Comparison of ENCODE assay signal across 12 cellular contexts in genomic region chrX:20383487-20383886, GRCh38.
A peak's percentile ranks its signal among the peaks of the same experiment; 100 is the strongest.
DNase-seq lines count a peak whose midpoint lies in the region; ATAC-seq and TF ChIP-seq lines count a peak whose summit lies in the region.
"Had no signal": no experiment of that assay in that cellular context is flagged by ENCODE, and none has a peak within 500 bp of the region (broad histone marks: within the 10 kb centered on the region; RNA-seq: fewer than 3 reads in every experiment).

No MANE protein-coding gene starts in this region.

- 0 to 12% methylated on average over 1 of the region's 1 CpG for WGBS in GM23248 (ENCODE audit: low coverage in 1 of 2, low lambda C conversion rate in 2 of 2, missing lambda C conversion rate in 2 of 2), 2 experiments

- H3K27ac Mint-ChIP-seq in CD4-positive, CD25-positive, alpha-beta regulatory T cell = no peak overlapping the region
- no peak overlapping the region for H3K27ac Mint-ChIP-seq in T-helper 17 cell

- in situ Hi-C loops in GM23248 (cut with MboI) = no loop called here

- intact Hi-C loops in left ventricle myocardium inferior (cut with micrococcal nuclease) = no loop called here

- TF ChIP-seq CTCF in Loucy (conservative IDR thresholded peaks at IDR 0.05; ENCODE audit: low read length) (no peak), left ventricle myocardium inferior (IDR thresholded peaks at IDR 0.05; ENCODE audit: borderline replicate concordance) (no peak)

- H3K9ac ChIP-seq in Loucy (ENCODE audit: low read depth, low read length, poor library complexity, severe bottlenecking) (no peak overlapping the region), GM23248 (no peak overlapping the region)

- peaks cover 4% of the 10 kb centered on the region for H3K27me3 Mint-ChIP-seq in CD4-positive, CD25-positive, alpha-beta regulatory T cell
- no peaks in the 10 kb centered on the region for H3K27me3 Mint-ChIP-seq in T-helper 17 cell

- DNase-seq in DMS53 (lab: John Stamatoyannopoulos, UW) = peak; percentile 44
- DNase-seq in DMS53 treated with DMSO at 0.1 percent for 48 hours (lab: John Stamatoyannopoulos, UW; ENCODE audit: unreplicated experiment) = no peak
- DNase-seq in CD4-positive, CD25-positive, alpha-beta regulatory T cell = no peak
- DNase-seq in left ventricle myocardium inferior = no peak
- no peak for DNase-seq in T-helper 17 cell
- DNase-seq in GM23248 = no peak
- DNase-seq: 8988T, MV-4-11, NCI-H1694 had no signal

- H4K20me1 ChIP-seq in Loucy (ENCODE audit: insufficient read depth, low read length, poor library complexity, severe bottlenecking) (no peaks in the 10 kb centered on the region), GM23248 (ENCODE audit: insufficient read depth) (no peaks in the 10 kb centered on the region)

- no peaks in the 10 kb centered on the region for H3K9me3 ChIP-seq in CD4-positive, CD25-positive, alpha-beta regulatory T cell (ENCODE audit: control insufficient read depth in 2 of 2, low read length in 2 of 2)
- H3K9me3 ChIP-seq in Loucy (ENCODE audit: insufficient read depth, low read depth, low read length) (no peaks in the 10 kb centered on the region), left ventricle myocardium inferior (replicated peaks) (no peaks in the 10 kb centered on the region), T-helper 17 cell (ENCODE audit: control insufficient read depth, low read length, poor library complexity, severe bottlenecking) (no peaks in the 10 kb centered on the region), GM23248 (ENCODE audit: low read depth) (no peaks in the 10 kb centered on the region)

- H3K4me2 ChIP-seq in Loucy (ENCODE audit: low read depth, low read length, poor library complexity, severe bottlenecking) (no peak overlapping the region), GM23248 (ENCODE audit: unreplicated experiment) (no peak overlapping the region)

- H3K36me3 ChIP-seq in CD4-positive, CD25-positive, alpha-beta regulatory T cell (ENCODE audit: control insufficient read depth, insufficient read depth, low read length) = no peaks in the 10 kb centered on the region
- H3K36me3 ChIP-seq in Loucy (ENCODE audit: insufficient read depth, low read length) (no peaks in the 10 kb centered on the region), left ventricle myocardium inferior (no peaks in the 10 kb centered on the region), GM23248 (ENCODE audit: low read depth) (no peaks in the 10 kb centered on the region)

- H3K9me3 Mint-ChIP-seq in CD4-positive, CD25-positive, alpha-beta regulatory T cell = peaks cover 0 to 4% (median 0%) of the 10 kb centered on the region in 7 donors

- H3K27ac ChIP-seq in CD4-positive, CD25-positive, alpha-beta regulatory T cell (ENCODE audit: insufficient read depth, low read length, poor library complexity, severe bottlenecking) = no peak overlapping the region
- H3K27ac ChIP-seq in left ventricle myocardium inferior (replicated peaks) (peak overlapping the region; percentile 51), GM23248 (no peak overlapping the region)

- H3K9me2 ChIP-seq in Loucy (replicated peaks; ENCODE audit: low read depth, low read length) (no peaks in the 10 kb centered on the region), GM23248 (ENCODE audit: insufficient read depth) (no peaks in the 10 kb centered on the region)

- H2AFZ ChIP-seq in Loucy (ENCODE audit: low read length) (0 out of 2 replicates have a peak overlapping the region, but pooled peaks have one; percentile 23), GM23248 (no peak overlapping the region)

- H3K79me2 ChIP-seq in Loucy (ENCODE audit: insufficient read depth, low read length) = no peaks in the 10 kb centered on the region
- H3K79me2 ChIP-seq in GM23248 (ENCODE audit: insufficient read depth) = no peaks in the 10 kb centered on the region

- no peaks in the 10 kb centered on the region for H3K36me3 Mint-ChIP-seq in CD4-positive, CD25-positive, alpha-beta regulatory T cell
- peaks cover 3% of the 10 kb centered on the region for H3K36me3 Mint-ChIP-seq in T-helper 17 cell (ENCODE audit: low read depth)

- peaks cover 2% of the 10 kb centered on the region for H3K27me3 ChIP-seq in CD4-positive, CD25-positive, alpha-beta regulatory T cell (ENCODE audit: control insufficient read depth, insufficient read depth, low read length)
- H3K27me3 ChIP-seq in Loucy (ENCODE audit: insufficient read depth, low read length, poor library complexity, severe bottlenecking) (no peaks in the 10 kb centered on the region), left ventricle myocardium inferior (ENCODE audit: low read depth) (no peaks in the 10 kb centered on the region), GM23248 (replicated peaks; ENCODE audit: insufficient read depth) (no peaks in the 10 kb centered on the region)

- H3K4me1 ChIP-seq in CD4-positive, CD25-positive, alpha-beta regulatory T cell (ENCODE audit: control insufficient read depth, insufficient read depth, low read length, poor library complexity, severe bottlenecking) = peaks cover 6% of the 10 kb centered on the region
- H3K4me1 ChIP-seq in Loucy (ENCODE audit: insufficient read depth, low read length, poor library complexity, severe bottlenecking) (no peaks in the 10 kb centered on the region), left ventricle myocardium inferior (no peaks in the 10 kb centered on the region), GM23248 (ENCODE audit: insufficient read depth) (no peaks in the 10 kb centered on the region)

- no peak for ATAC-seq in CD4-positive, CD25-positive, alpha-beta regulatory T cell (ENCODE audit: low read depth in 2 of 2)
- ATAC-seq in T-helper 17 cell (no peak), HG03457 (IDR thresholded peaks at IDR 0.05; ENCODE audit: unreplicated experiment) (no peak)
- ATAC-seq: HCT116 had no signal

- no peak overlapping the region for H3K4me3 Mint-ChIP-seq in CD4-positive, CD25-positive, alpha-beta regulatory T cell
- no peak overlapping the region for H3K4me3 Mint-ChIP-seq in T-helper 17 cell

- peaks cover 11 to 21% (median 14%) of the 10 kb centered on the region in 4 donors for H3K4me1 Mint-ChIP-seq in CD4-positive, CD25-positive, alpha-beta regulatory T cell
- peaks cover 8% of the 10 kb centered on the region for H3K4me1 Mint-ChIP-seq in T-helper 17 cell

- H3F3A ChIP-seq in Loucy (ENCODE audit: low read depth) = no peaks in the 10 kb centered on the region
- no peaks in the 10 kb centered on the region for H3F3A ChIP-seq in GM23248 (ENCODE audit: insufficient read depth)

- peak overlapping the region; percentile 45 for H3K4me3 ChIP-seq in CD4-positive, CD25-positive, alpha-beta regulatory T cell (ENCODE audit: low read depth, low read length)
- H3K4me3 ChIP-seq in Loucy (ENCODE audit: low read length, poor library complexity, severe bottlenecking) (no peak overlapping the region), left ventricle myocardium inferior (no peak overlapping the region), GM23248 (no peak overlapping the region)
